Comparison of ENCODE assay signal across 8 cellular contexts in the genomic region with DNA sequence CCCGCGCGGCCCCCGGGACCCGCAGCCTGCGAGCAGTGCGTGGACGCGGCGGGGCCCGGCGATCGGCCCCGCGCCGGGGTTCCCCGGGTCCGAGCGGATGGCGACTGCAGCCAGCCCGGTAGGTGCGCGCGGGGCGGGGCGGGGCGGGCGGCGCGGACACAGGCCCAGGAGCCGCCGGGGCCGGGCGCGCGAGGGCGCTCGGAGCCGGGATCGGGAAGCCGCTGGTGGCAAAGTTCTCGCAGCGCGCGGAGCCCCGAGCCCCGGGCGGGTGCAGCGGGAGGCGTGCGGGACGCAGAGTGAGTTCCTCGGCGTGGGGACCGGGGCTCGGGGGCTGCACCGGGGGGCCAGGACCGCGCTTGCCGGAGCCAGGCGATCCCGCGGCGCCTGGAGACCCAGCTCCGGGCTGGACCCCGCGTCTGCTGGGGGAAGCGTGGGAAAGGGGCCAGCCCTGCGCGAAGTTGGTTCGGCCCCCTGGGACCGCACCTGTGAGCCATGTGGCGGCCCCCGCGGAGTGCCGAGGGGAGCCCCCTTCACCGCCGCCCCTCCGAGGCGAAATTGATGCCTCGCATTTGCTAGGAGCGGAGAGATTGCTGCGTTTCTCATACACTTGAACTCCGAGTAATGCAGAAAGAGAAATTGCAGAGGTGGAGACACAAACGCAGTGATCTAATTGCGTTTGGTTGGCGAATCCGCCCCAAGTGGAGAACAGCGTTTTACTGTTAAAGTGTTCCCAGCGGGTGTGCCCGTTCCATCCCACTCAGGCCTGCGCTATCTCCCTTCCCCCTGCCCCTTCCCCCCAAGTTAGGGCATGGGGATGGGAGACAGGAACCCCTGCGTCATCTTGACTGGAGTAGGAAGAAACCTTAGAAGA.
DNase-seq lines count a peak whose midpoint lies in the region; ATAC-seq and TF ChIP-seq lines count a peak whose summit lies in the region.

No MANE protein-coding gene starts in this region.

- peaks cover 6% of the 10 kb centered on the region for H3K4me1 ChIP-seq in CD8-positive, alpha-beta T cell (ENCODE audit: insufficient read depth, low read length)

- CTCF ChIA-PET in CD8-positive, alpha-beta T cell (lab: Charles Lee): no interaction called here

- peaks cover 36% of the 10 kb centered on the region for H3K27me3 Mint-ChIP-seq in CD8-positive, alpha-beta T cell (ENCODE audit: low read depth)
- H3K27me3 Mint-ChIP-seq in activated T-cell treated with anti-CD3 and anti-CD28 coated beads, Interleukin-2, amount 50 U/mL, for 24 hours: peaks cover 68% of the 10 kb centered on the region
- peaks cover 28 to 32% of the 10 kb centered on the region in 2 donors for H3K27me3 Mint-ChIP-seq in natural killer cell treated with Interleukin-12 subunit alpha and Interleukin-12 subunit beta and Interleukin-15 and Interleukin-18, amount 100 ng/mL, for 72 hours

- peaks cover 10% of the 10 kb centered on the region for H3K27me3 ChIP-seq in CD8-positive, alpha-beta T cell (ENCODE audit: insufficient read depth, low read length)

- no peaks in the 10 kb centered on the region for H3K36me3 Mint-ChIP-seq in CD8-positive, alpha-beta T cell
- H3K36me3 Mint-ChIP-seq in activated T-cell treated with anti-CD3 and anti-CD28 coated beads, Interleukin-2, amount 50 U/mL, for 24 hours (ENCODE audit: low read depth): no peaks in the 10 kb centered on the region
- no peaks in the 10 kb centered on the region for H3K36me3 Mint-ChIP-seq in natural killer cell treated with Interleukin-12 subunit alpha and Interleukin-12 subunit beta and Interleukin-15 and Interleukin-18, amount 100 ng/mL, for 72 hours

- H3K27ac Mint-ChIP-seq in CD8-positive, alpha-beta T cell: no peak overlapping the region
- no peak overlapping the region for H3K27ac Mint-ChIP-seq in activated T-cell treated with anti-CD3 and anti-CD28 coated beads, Interleukin-2, amount 50 U/mL, for 24 hours
- H3K27ac Mint-ChIP-seq in natural killer cell treated with Interleukin-12 subunit alpha and Interleukin-12 subunit beta and Interleukin-15 and Interleukin-18, amount 100 ng/mL, for 72 hours: no peak overlapping the region

- TF ChIP-seq CTCF in CD8-positive, alpha-beta T cell (IDR thresholded peaks at IDR 0.05): no peak
- TF ChIP-seq CTCF in HFF-Myc (IDR thresholded peaks at IDR 0.05; ENCODE audit: low read depth, low read length, missing control alignments): no peak
- no peak for TF ChIP-seq CTCF in foreskin fibroblast (IDR thresholded peaks at IDR 0.05; ENCODE audit: low read depth, low read length)

- no peaks in the 10 kb centered on the region for H3K9me3 Mint-ChIP-seq in CD8-positive, alpha-beta T cell
- H3K9me3 Mint-ChIP-seq in activated T-cell treated with anti-CD3 and anti-CD28 coated beads, Interleukin-2, amount 50 U/mL, for 24 hours: no peaks in the 10 kb centered on the region
- no peaks in the 10 kb centered on the region for H3K9me3 Mint-ChIP-seq in natural killer cell treated with Interleukin-12 subunit alpha and Interleukin-12 subunit beta and Interleukin-15 and Interleukin-18, amount 100 ng/mL, for 72 hours

- intact Hi-C loops in CD8-positive, alpha-beta T cell (cut with DNase I, micrococcal nuclease): loop anchor here in 1 of 2 experiments (10.0 kb wide), 1 partner anchor 1220 kb away; no protein-coding TSS in a partner anchor

- no peaks in the 10 kb centered on the region for H3K36me3 ChIP-seq in CD8-positive, alpha-beta T cell (ENCODE audit: insufficient read depth, low read length)

- peak overlapping the region; percentile 15 for H3K4me3 ChIP-seq in CD8-positive, alpha-beta T cell (ENCODE audit: low read depth, low read length)
- H3K4me3 ChIP-seq in HFF-Myc (replicated peaks; ENCODE audit: low read depth, low read length): peak overlapping the region; percentile 64
- H3K4me3 ChIP-seq in foreskin fibroblast (ENCODE audit: low read depth in 1 of 2, low read length in 2 of 2): peak overlapping the region; percentile 77 to 82

- H3K4me3 Mint-ChIP-seq in CD8-positive, alpha-beta T cell: peak overlapping the region; percentile 70
- H3K4me3 Mint-ChIP-seq in activated T-cell treated with anti-CD3 and anti-CD28 coated beads, Interleukin-2, amount 50 U/mL, for 24 hours: peak overlapping the region; percentile 55
- H3K4me3 Mint-ChIP-seq in natural killer cell treated with Interleukin-12 subunit alpha and Interleukin-12 subunit beta and Interleukin-15 and Interleukin-18, amount 100 ng/mL, for 72 hours: peak overlapping the region; percentile 36

- peaks cover 8% of the 10 kb centered on the region for H3K4me1 Mint-ChIP-seq in CD8-positive, alpha-beta T cell (ENCODE audit: low read depth)
- H3K4me1 Mint-ChIP-seq in activated T-cell treated with anti-CD3 and anti-CD28 coated beads, Interleukin-2, amount 50 U/mL, for 24 hours (ENCODE audit: low read depth): peaks cover 8% of the 10 kb centered on the region
- peaks cover 4 to 8% of the 10 kb centered on the region in 2 donors for H3K4me1 Mint-ChIP-seq in natural killer cell treated with Interleukin-12 subunit alpha and Interleukin-12 subunit beta and Interleukin-15 and Interleukin-18, amount 100 ng/mL, for 72 hours (ENCODE audit: low read depth in 2 of 2)

- H3K9me3 ChIP-seq in CD8-positive, alpha-beta T cell (ENCODE audit: low read length): no peaks in the 10 kb centered on the region

- H3K27ac ChIP-seq in CD8-positive, alpha-beta T cell (ENCODE audit: low read depth, low read length): no peak overlapping the region

- POLR2A ChIA-PET in CD8-positive, alpha-beta T cell (lab: Charles Lee): no interaction called here

- DNase-seq in CD8-positive, alpha-beta T cell: no peak
- DNase-seq in HFF-Myc (ENCODE audit: extremely low read depth, low read depth) (no peak), foreskin fibroblast (peak; percentile 39 to 79), DMS153 treated with DMSO at 0.1 percent for 48 hours (lab: John Stamatoyannopoulos, UW; ENCODE audit: unreplicated experiment) (no peak)
- peak; percentile 36 for DNase-seq in activated T-cell treated with anti-CD3 and anti-CD28 coated beads, Interleukin-2, amount 50 U/mL, for 24 hours
- DNase-seq in natural killer cell treated with Interleukin-12 subunit alpha and Interleukin-12 subunit beta and Interleukin-15 and Interleukin-18, amount 100 ng/mL, for 72 hours (ENCODE audit: low spot score): no peak
- DNase-seq in NK-92 treated with Interleukin-12 subunit alpha and Interleukin-12 subunit beta, amount 100 ng/mL, for 24 hours (lab: John Stamatoyannopoulos, UW): no peak

- ATAC-seq in CD8-positive, alpha-beta T cell: no peak
- peak in 1 of 2 donors; percentile 54 for ATAC-seq in natural killer cell treated with Interleukin-12 subunit alpha and Interleukin-12 subunit beta and Interleukin-15 and Interleukin-18, amount 100 ng/mL, for 72 hours
- no peak for ATAC-seq in HG03108 (IDR thresholded peaks at IDR 0.05; ENCODE audit: unreplicated experiment)

Comparison
In these comparisons a context has a peak if more than half of its experiments do, and no peak if none do; other contexts are left out.
1. DNase-seq: peak in activated T-cell treated with anti-CD3 and anti-CD28 coated beads, Interleukin-2, amount 50 U/mL, for 24 hours (single experiment) and foreskin fibroblast (2 of 2); none in CD8-positive, alpha-beta T cell (0 of 7), HFF-Myc (single experiment), natural killer cell treated with Interleukin-12 subunit alpha and Interleukin-12 subunit beta and Interleukin-15 and Interleukin-18, amount 100 ng/mL, for 72 hours (single experiment), NK-92 treated with Interleukin-12 subunit alpha and Interleukin-12 subunit beta, amount 100 ng/mL, for 24 hours (single experiment) and DMS153 treated with DMSO at 0.1 percent for 48 hours (single experiment).
2. H3K4me3 ChIP-seq: peak in every context shown above with its lines; median percentile 80 in foreskin fibroblast; 64 in HFF-Myc; 15 in CD8-positive, alpha-beta T cell.
3. Peak in every context shown above with its lines, with median percentiles within 50 percentile points of each other: H3K4me3 Mint-ChIP-seq.